23 cellular contexts compared by ENCODE assay signal in the genomic region with DNA sequence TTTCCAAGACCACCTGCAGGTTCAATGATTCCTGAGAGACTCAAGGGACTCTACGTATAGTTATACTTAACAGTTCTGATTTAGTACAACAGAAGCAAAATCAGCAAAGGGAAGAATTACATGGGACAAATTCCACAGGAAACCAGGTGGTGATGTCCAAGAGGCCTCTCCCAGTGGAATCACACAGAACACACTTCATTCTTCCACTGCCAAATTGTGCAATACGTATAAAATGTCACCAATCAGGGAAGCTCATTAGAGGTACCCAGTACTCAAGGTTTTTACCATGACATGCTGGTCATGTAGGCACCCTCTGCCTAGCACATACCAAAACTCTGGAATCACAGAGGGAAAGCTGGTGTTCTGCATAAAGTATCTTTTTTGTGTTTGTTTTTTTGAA. TPM values are rescaled to one million over a fixed set of nuclear protein-coding genes. Genes with fewer than 3 reads are reported as not detected.
DNase-seq lines count a peak whose midpoint lies in the region; ATAC-seq, FAIRE-seq and TF ChIP-seq lines count a peak whose summit lies in the region.
"Had no signal": no experiment of that assay in that cellular context is flagged by ENCODE, and none has a peak within 500 bp of the region (broad histone marks: within the 10 kb centered on the region; RNA-seq: fewer than 3 reads in every experiment).

No MANE protein-coding gene starts in this region.

- TF ChIP-seq POLR2A in HepG2 (IDR thresholded peaks at IDR 0.05; ENCODE audit: insufficient read depth in 1 of 2, low read depth in 2 of 2, low read length in 2 of 2), result no peak

- TF ChIP-seq EP300 in HepG2 (IDR thresholded peaks at IDR 0.05; ENCODE audit: low read depth in 2 of 2, low read length in 2 of 2), result no peak
- TF ChIP-seq EP300 in HepG2 (CRISPR knock-in tag; IDR thresholded peaks at IDR 0.05; ENCODE audit: borderline replicate concordance), result no peak

- H3K4me1 Mint-ChIP-seq in activated naive CD4-positive, alpha-beta T cell treated with anti-CD3 and anti-CD28 coated beads, Interleukin-2, amount 10 ng/mL, durations not matched to agents 7 days and 5 days, result peaks cover 17% of the 10 kb centered on the region

- ATAC-seq in HepG2 (no peak), GM21825 (IDR thresholded peaks at IDR 0.05; ENCODE audit: unreplicated experiment) (no peak)
- ATAC-seq: CD8-positive, alpha-beta T cell; GM23338; HCT116 had no signal

- peaks cover 38% of the 10 kb centered on the region for H3K36me3 Mint-ChIP-seq in activated naive CD4-positive, alpha-beta T cell treated with anti-CD3 and anti-CD28 coated beads, Interleukin-2, amount 10 ng/mL, durations not matched to agents 7 days and 5 days

- POLR2A ChIA-PET in HepG2 (lab: Yijun Ruan, JAX), result interaction anchor here (2.8 kb wide), 1 partner anchor 151 kb away, joined by 10 read pairs; the partner anchor contains the start of gene MAT2A

- H3K4me3 Mint-ChIP-seq in activated naive CD4-positive, alpha-beta T cell treated with anti-CD3 and anti-CD28 coated beads, Interleukin-2, amount 10 ng/mL, durations not matched to agents 7 days and 5 days, result no peak overlapping the region
- H3K4me3 Mint-ChIP-seq: B cell; CD4-positive, CD25-positive, alpha-beta regulatory T cell; CD8-positive, alpha-beta T cell; GM23338; H9 had no signal

- H3K79me2 ChIP-seq in HepG2 (ENCODE audit: insufficient read depth, low read length), result no peaks in the 10 kb centered on the region

- no peaks in the 10 kb centered on the region for H3K27me3 Mint-ChIP-seq in activated naive CD4-positive, alpha-beta T cell treated with anti-CD3 and anti-CD28 coated beads, Interleukin-2, amount 10 ng/mL, durations not matched to agents 7 days and 5 days
- H3K27me3 Mint-ChIP-seq: B cell; CD4-positive, CD25-positive, alpha-beta regulatory T cell had no signal

- no peak for FAIRE-seq in HepG2 (lab: Jason Lieb, UNC)
- FAIRE-seq: A204.1, G401.6, GM12892 had no signal

- in situ Hi-C loops in HepG2 (cut with HindIII; ENCODE audit: extremely low pct_ligation_motif_present, low pct_unique_long_range_greater_than_20kb), result no loop called here

- no peak for DNase-seq in activated naive CD4-positive, alpha-beta T cell treated with anti-CD3 and anti-CD28 coated beads, Interleukin-2, amount 10 ng/mL, durations not matched to agents 7 days and 5 days
- no peak for DNase-seq in activated naive CD4-positive, alpha-beta T cell treated with Interleukin-2 at 50 U/mL for 16 hours
- no peak for DNase-seq in HepG2 (ENCODE audit: low spot score)
- peak; percentile 1 for DNase-seq in posterior vena cava (ENCODE audit: low spot score)
- no peak for DNase-seq in substantia nigra (lab: John Stamatoyannopoulos, UW)
- DNase-seq in tibial artery, result no peak
- DNase-seq: CD4-positive, CD25-positive, alpha-beta regulatory T cell; CD8-positive, alpha-beta T cell; DMS153; DND-41; H9 had no signal

- TF ChIP-seq CTCF in HepG2 (CRISPR knock-in tag; IDR thresholded peaks at IDR 0.05), result no peak
- no peak for TF ChIP-seq CTCF in tibial artery (IDR thresholded peaks at IDR 0.05)

- CTCF ChIA-PET in activated naive CD4-positive, alpha-beta T cell treated with anti-CD3 and anti-CD28 coated beads, Interleukin-2, amount 10 ng/mL, durations not matched to agents 7 days and 5 days (lab: Charles Lee), result interaction anchor here (7.4 kb wide), 1 partner anchor 165 kb away, joined by 118 read pairs; no protein-coding TSS in a partner anchor
- CTCF ChIA-PET in HepG2 (lab: Yijun Ruan, JAX; ENCODE audit: low intra/inter-chr PET ratio, low total read pairs), result no interaction called here

- H3K27ac ChIP-seq in HepG2 (ENCODE audit: extremely low read length, insufficient read depth, low read length) (no peak overlapping the region), substantia nigra (ENCODE audit: low read depth, low read length, poor library complexity, severe bottlenecking) (no peak overlapping the region), tibial artery (no peak overlapping the region)
- H3K27ac ChIP-seq: 22Rv1, BLaER1, C4-2B had no signal

- H3K27ac Mint-ChIP-seq in activated naive CD4-positive, alpha-beta T cell treated with anti-CD3 and anti-CD28 coated beads, Interleukin-2, amount 10 ng/mL, durations not matched to agents 7 days and 5 days, result peak overlapping the region; percentile 24
- H3K27ac Mint-ChIP-seq: B cell; CD8-positive, alpha-beta T cell; GM23338; H9 had no signal

- no TSS peak for BruUV-seq in HepG2 (replicated peaks; lab: Mats Ljungman, UMichigan)

- no peaks in the 10 kb centered on the region for H3K9me3 Mint-ChIP-seq in activated naive CD4-positive, alpha-beta T cell treated with anti-CD3 and anti-CD28 coated beads, Interleukin-2, amount 10 ng/mL, durations not matched to agents 7 days and 5 days
- H3K9me3 Mint-ChIP-seq: CD4-positive, CD25-positive, alpha-beta regulatory T cell; CD8-positive, alpha-beta T cell; GM23338; H9 had no signal

- TF ChIP-seq RAD21 in HepG2 (CRISPR knock-in tag; IDR thresholded peaks at IDR 0.05), result no peak

- H3K9ac ChIP-seq in HepG2 (ENCODE audit: insufficient read depth, low read depth, low read length), result no peak overlapping the region
- H3K9ac ChIP-seq: BLaER1 had no signal

- H4K20me1 ChIP-seq in HepG2 (ENCODE audit: insufficient read depth, low read length), result no peaks in the 10 kb centered on the region
- H4K20me1 ChIP-seq: BLaER1 had no signal

- WGBS in HepG2 (ENCODE audit: low lambda C conversion rate), result 96% methylated on average over 2 of the region's 2 CpGs

- H2AFZ ChIP-seq in HepG2 (ENCODE audit: low read length), result no peak overlapping the region
- H2AFZ ChIP-seq: GM23338 had no signal

- H3K4me1 ChIP-seq in HepG2 (ENCODE audit: insufficient read depth, low read length), result no peaks in the 10 kb centered on the region
- peaks cover 0 to 10% (median 0%) of the 10 kb centered on the region in 4 donors for H3K4me1 ChIP-seq in tibial artery
- H3K4me1 ChIP-seq: Caco-2 had no signal

- H3K4me3 ChIP-seq in HepG2 (replicated peaks in 1 of 3; ENCODE audit: insufficient read depth in 1 of 3, low read depth in 2 of 3, low read length in 3 of 3) (no peak overlapping the region), tibial artery (no peak overlapping the region)
- H3K4me3 ChIP-seq: BLaER1, GM23338 had no signal

- H3K27me3 ChIP-seq in HepG2 (ENCODE audit: control insufficient read depth in 1 of 2, insufficient read depth in 2 of 2, low read length in 2 of 2) (no peaks in the 10 kb centered on the region), tibial artery (no peaks in the 10 kb centered on the region)
- H3K27me3 ChIP-seq: BLaER1 had no signal

- intact Hi-C loops in HepG2 (cut with micrococcal nuclease; ENCODE audit: unreplicated experiment), result no loop called here
- intact Hi-C loops in posterior vena cava (cut with DNase I), result no loop called here
- intact Hi-C loops in tibial artery (cut with DNase I; ENCODE audit: low total_unique reads), result no loop called here

- H3K36me3 ChIP-seq in HepG2 (replicated peaks in 1 of 2; ENCODE audit: control insufficient read depth in 1 of 2, insufficient read depth in 2 of 2, low read length in 2 of 2) (peaks cover 2 to 9% of the 10 kb centered on the region in 2 experiments; a peak in 2 of 5 replicates), tibial artery (peaks cover 52 to 97% (median 73%) of the 10 kb centered on the region in 3 donors)

- H3K9me3 ChIP-seq in HepG2 (ENCODE audit: low read length), result no peaks in the 10 kb centered on the region
- no peaks in the 10 kb centered on the region for H3K9me3 ChIP-seq in tibial artery
- H3K9me3 ChIP-seq: BLaER1, Caco-2 had no signal

- no peak overlapping the region for H3K4me2 ChIP-seq in HepG2 (ENCODE audit: low read depth, low read length)
- H3K4me2 ChIP-seq: BLaER1, GM23338 had no signal

RNA-seq across cellular contexts. Expression of gene CAPG, which starts 22.4 kb away (rescaled TPM):
- total RNA-seq in HepG2 (2016; rRNA removed; fragmentation: Illumina TruSeq; extraction: Trizol) (18.2 and 26.5 TPM in 2 replicates), posterior vena cava (10 to 100 TPM; 56.6 to 72.1 TPM)
- 3.5 and 5.7 TPM in 2 replicates for total RNA-seq in HepG2 (2016; cell fraction: cytosol; rRNA removed; fragmentation: Illumina TruSeq; extraction: Trizol; ENCODE audit: low read depth)
- 22.4 and 25.2 TPM in 2 replicates for total RNA-seq in HepG2 (2016; cell fraction: insoluble cytoplasmic fraction; rRNA removed; fragmentation: Illumina TruSeq; extraction: Trizol)
- 7.7 TPM in 2 replicates for total RNA-seq in HepG2 (2016; cell fraction: membrane; rRNA removed; fragmentation: Illumina TruSeq; extraction: Trizol)
- 6.2 and 8.8 TPM in 2 replicates for total RNA-seq in HepG2 (2016; cell fraction: nucleus; rRNA removed; fragmentation: Illumina TruSeq; extraction: Trizol)
- 10.6 and 12.7 TPM in 2 replicates for polyA plus RNA-seq in HepG2 (2011; rRNA removed)
- polyA plus RNA-seq in HepG2 (2011; cell fraction: cytosol; rRNA removed), result 7.9 and 13.0 TPM in 2 replicates
- 6.3 and 7.4 TPM in 2 replicates for polyA plus RNA-seq in HepG2 (2011; cell fraction: nucleus; rRNA removed)
- polyA plus RNA-seq in HepG2 (2012), result 6.7 and 7.8 TPM in 2 replicates
- polyA plus RNA-seq in HepG2 (2016; cell fraction: cytosol; fragmentation: Illumina TruSeq; extraction: Trizol; ENCODE audit: low read depth), result 2.9 and 4.2 TPM in 2 replicates
- 18.1 and 22.6 TPM in 2 replicates for polyA plus RNA-seq in HepG2 (2016; cell fraction: insoluble cytoplasmic fraction; fragmentation: Illumina TruSeq; extraction: Trizol; ENCODE audit: low read depth)
- 3.2 and 4.7 TPM in 2 replicates for polyA plus RNA-seq in HepG2 (2016; cell fraction: membrane; fragmentation: Illumina TruSeq; extraction: Trizol; ENCODE audit: low read depth)
- polyA plus RNA-seq in HepG2 (2016; cell fraction: nucleus; fragmentation: Illumina TruSeq; extraction: Trizol; ENCODE audit: insufficient read depth, low read depth), result 11.5 and 13.0 TPM in 2 replicates
- polyA minus RNA-seq in HepG2 (2011; rRNA and poly(A)+ RNA removed; ENCODE audit: low replicate concordance), result 9.5 and 243 TPM in 2 replicates
- polyA minus RNA-seq in HepG2 (2011; cell fraction: cytosol; rRNA and poly(A)+ RNA removed), result 5.7 and 10.2 TPM in 2 replicates
- 3.7 and 5.7 TPM in 2 replicates for polyA minus RNA-seq in HepG2 (2011; cell fraction: nucleus; rRNA and poly(A)+ RNA removed)

RNA-seq across cellular contexts. Expression of gene SH2D6, which starts 30.8 kb away (rescaled TPM):
- total RNA-seq in HepG2 (2016; rRNA removed; fragmentation: Illumina TruSeq; extraction: Trizol), result 0.11 and 0.29 TPM in 2 replicates
- 1.1 and 1.3 TPM in 2 replicates for total RNA-seq in HepG2 (2016; cell fraction: cytosol; rRNA removed; fragmentation: Illumina TruSeq; extraction: Trizol; ENCODE audit: low read depth)
- total RNA-seq in HepG2 (2016; cell fraction: insoluble cytoplasmic fraction; rRNA removed; fragmentation: Illumina TruSeq; extraction: Trizol), result 0.41 TPM in 1 of 2 replicates, not detected in the other
- total RNA-seq in HepG2 (2016; cell fraction: membrane; rRNA removed; fragmentation: Illumina TruSeq; extraction: Trizol), result 1.6 and 1.9 TPM in 2 replicates
- total RNA-seq in HepG2 (2016; cell fraction: nucleus; rRNA removed; fragmentation: Illumina TruSeq; extraction: Trizol), result 0.93 and 1.0 TPM in 2 replicates
- 0.18 and 0.26 TPM in 2 replicates for polyA plus RNA-seq in HepG2 (2011; rRNA removed)
- polyA plus RNA-seq in HepG2 (2011; cell fraction: cytosol; rRNA removed), result 0.08 and 0.21 TPM in 2 replicates
- polyA plus RNA-seq in HepG2 (2011; cell fraction: nucleus; rRNA removed), result 0.19 and 0.51 TPM in 2 replicates
- not detected in 2 replicates for polyA plus RNA-seq in HepG2 (2012)
- polyA plus RNA-seq in HepG2 (2016; cell fraction: cytosol; fragmentation: Illumina TruSeq; extraction: Trizol; ENCODE audit: low read depth), result not detected in 2 replicates
- not detected in 2 replicates for polyA plus RNA-seq in HepG2 (2016; cell fraction: insoluble cytoplasmic fraction; fragmentation: Illumina TruSeq; extraction: Trizol; ENCODE audit: low read depth)
- 0.26 and 0.30 TPM in 2 replicates for polyA plus RNA-seq in HepG2 (2016; cell fraction: membrane; fragmentation: Illumina TruSeq; extraction: Trizol; ENCODE audit: low read depth)
- 1.2 TPM in 1 of 2 replicates, not detected in the other for polyA plus RNA-seq in HepG2 (2016; cell fraction: nucleus; fragmentation: Illumina TruSeq; extraction: Trizol; ENCODE audit: insufficient read depth, low read depth)
- polyA minus RNA-seq in HepG2 (2011; rRNA and poly(A)+ RNA removed; ENCODE audit: low replicate concordance), result 0.74 and 1.7 TPM in 2 replicates
- 0.69 and 1.3 TPM in 2 replicates for polyA minus RNA-seq in HepG2 (2011; cell fraction: cytosol; rRNA and poly(A)+ RNA removed)
- polyA minus RNA-seq in HepG2 (2011; cell fraction: nucleus; rRNA and poly(A)+ RNA removed), result 0.77 and 1.6 TPM in 2 replicates
- not detected for total RNA-seq in posterior vena cava
- total RNA-seq: GM23338, H4 had no signal
- polyA plus RNA-seq: CD4-positive, CD25-positive, alpha-beta regulatory T cell had no signal

RNA-seq across cellular contexts. Expression of gene ELMOD3, which starts 33.2 kb away (rescaled TPM):
- 10.3 and 13.3 TPM in 2 replicates for total RNA-seq in HepG2 (2016; rRNA removed; fragmentation: Illumina TruSeq; extraction: Trizol)
- 6.9 and 7.5 TPM in 2 replicates for total RNA-seq in HepG2 (2016; cell fraction: cytosol; rRNA removed; fragmentation: Illumina TruSeq; extraction: Trizol; ENCODE audit: low read depth)
- 10.3 and 15.0 TPM in 2 replicates for total RNA-seq in HepG2 (2016; cell fraction: insoluble cytoplasmic fraction; rRNA removed; fragmentation: Illumina TruSeq; extraction: Trizol)
- total RNA-seq in HepG2 (2016; cell fraction: membrane; rRNA removed; fragmentation: Illumina TruSeq; extraction: Trizol), result 8.8 and 9.5 TPM in 2 replicates
- 16.6 and 22.7 TPM in 2 replicates for total RNA-seq in HepG2 (2016; cell fraction: nucleus; rRNA removed; fragmentation: Illumina TruSeq; extraction: Trizol)
- 19.5 and 21.4 TPM in 2 replicates for polyA plus RNA-seq in HepG2 (2011; rRNA removed)
- 11.0 and 11.1 TPM in 2 replicates for polyA plus RNA-seq in HepG2 (2011; cell fraction: cytosol; rRNA removed)
- polyA plus RNA-seq in HepG2 (2011; cell fraction: nucleus; rRNA removed), result 56.3 and 61.9 TPM in 2 replicates
- 9.6 and 10.3 TPM in 2 replicates for polyA plus RNA-seq in HepG2 (2012)
- 2.4 and 3.2 TPM in 2 replicates for polyA plus RNA-seq in HepG2 (2016; cell fraction: cytosol; fragmentation: Illumina TruSeq; extraction: Trizol; ENCODE audit: low read depth)
- 9.4 TPM in 2 replicates for polyA plus RNA-seq in HepG2 (2016; cell fraction: insoluble cytoplasmic fraction; fragmentation: Illumina TruSeq; extraction: Trizol; ENCODE audit: low read depth)
- 6.4 and 6.6 TPM in 2 replicates for polyA plus RNA-seq in HepG2 (2016; cell fraction: membrane; fragmentation: Illumina TruSeq; extraction: Trizol; ENCODE audit: low read depth)
- 34.9 and 37.5 TPM in 2 replicates for polyA plus RNA-seq in HepG2 (2016; cell fraction: nucleus; fragmentation: Illumina TruSeq; extraction: Trizol; ENCODE audit: insufficient read depth, low read depth)
- polyA minus RNA-seq in HepG2 (2011; rRNA and poly(A)+ RNA removed; ENCODE audit: low replicate concordance), result 14.8 and 18.1 TPM in 2 replicates
- 3.2 and 4.1 TPM in 2 replicates for polyA minus RNA-seq in HepG2 (2011; cell fraction: cytosol; rRNA and poly(A)+ RNA removed)
- polyA minus RNA-seq in HepG2 (2011; cell fraction: nucleus; rRNA and poly(A)+ RNA removed), result 19.1 and 24.5 TPM in 2 replicates
- 10 to 100 TPM; 11.2 to 13.1 TPM for total RNA-seq in posterior vena cava

RNA-seq across cellular contexts. Expression of gene RETSAT, which starts 33.4 kb away (rescaled TPM):
- 17.2 and 46.7 TPM in 2 replicates for total RNA-seq in HepG2 (2016; rRNA removed; fragmentation: Illumina TruSeq; extraction: Trizol)
- 10.9 and 12.3 TPM in 2 replicates for total RNA-seq in HepG2 (2016; cell fraction: cytosol; rRNA removed; fragmentation: Illumina TruSeq; extraction: Trizol; ENCODE audit: low read depth)
- 18.1 and 44.6 TPM in 2 replicates for total RNA-seq in HepG2 (2016; cell fraction: insoluble cytoplasmic fraction; rRNA removed; fragmentation: Illumina TruSeq; extraction: Trizol)
- 15.7 and 17.3 TPM in 2 replicates for total RNA-seq in HepG2 (2016; cell fraction: membrane; rRNA removed; fragmentation: Illumina TruSeq; extraction: Trizol)
- 50.8 and 58.5 TPM in 2 replicates for total RNA-seq in HepG2 (2016; cell fraction: nucleus; rRNA removed; fragmentation: Illumina TruSeq; extraction: Trizol)
- 61.0 and 88.0 TPM in 2 replicates for polyA plus RNA-seq in HepG2 (2011; rRNA removed)
- 45.6 and 61.3 TPM in 2 replicates for polyA plus RNA-seq in HepG2 (2011; cell fraction: cytosol; rRNA removed)
- 145 and 168 TPM in 2 replicates for polyA plus RNA-seq in HepG2 (2011; cell fraction: nucleus; rRNA removed)
- 76.9 and 78.5 TPM in 2 replicates for polyA plus RNA-seq in HepG2 (2012)
- 4.6 and 4.8 TPM in 2 replicates for polyA plus RNA-seq in HepG2 (2016; cell fraction: cytosol; fragmentation: Illumina TruSeq; extraction: Trizol; ENCODE audit: low read depth)
- 15.6 and 17.6 TPM in 2 replicates for polyA plus RNA-seq in HepG2 (2016; cell fraction: insoluble cytoplasmic fraction; fragmentation: Illumina TruSeq; extraction: Trizol; ENCODE audit: low read depth)
- 9.2 and 10.8 TPM in 2 replicates for polyA plus RNA-seq in HepG2 (2016; cell fraction: membrane; fragmentation: Illumina TruSeq; extraction: Trizol; ENCODE audit: low read depth)
- 96.7 and 99.7 TPM in 2 replicates for polyA plus RNA-seq in HepG2 (2016; cell fraction: nucleus; fragmentation: Illumina TruSeq; extraction: Trizol; ENCODE audit: insufficient read depth, low read depth)
- 163 and 207 TPM in 2 replicates for polyA minus RNA-seq in HepG2 (2011; rRNA and poly(A)+ RNA removed; ENCODE audit: low replicate concordance)
- polyA minus RNA-seq in HepG2 (2011; cell fraction: cytosol; rRNA and poly(A)+ RNA removed), result 39.9 and 52.7 TPM in 2 replicates
- 60.9 and 82.7 TPM in 2 replicates for polyA minus RNA-seq in HepG2 (2011; cell fraction: nucleus; rRNA and poly(A)+ RNA removed)
- 10 to 100 TPM; 29.2 TPM for total RNA-seq in posterior vena cava

RNA-seq across cellular contexts. Expression of gene TGOLN2, which starts 60.0 kb away (rescaled TPM):
- 62.5 and 99.6 TPM in 2 replicates for total RNA-seq in HepG2 (2016; rRNA removed; fragmentation: Illumina TruSeq; extraction: Trizol)
- 10.8 and 10.9 TPM in 2 replicates for total RNA-seq in HepG2 (2016; cell fraction: cytosol; rRNA removed; fragmentation: Illumina TruSeq; extraction: Trizol; ENCODE audit: low read depth)
- 56.7 and 97.1 TPM in 2 replicates for total RNA-seq in HepG2 (2016; cell fraction: insoluble cytoplasmic fraction; rRNA removed; fragmentation: Illumina TruSeq; extraction: Trizol)
- 20.9 and 22.6 TPM in 2 replicates for total RNA-seq in HepG2 (2016; cell fraction: membrane; rRNA removed; fragmentation: Illumina TruSeq; extraction: Trizol)
- total RNA-seq in HepG2 (2016; cell fraction: nucleus; rRNA removed; fragmentation: Illumina TruSeq; extraction: Trizol), result 124 and 151 TPM in 2 replicates
- polyA plus RNA-seq in HepG2 (2011; rRNA removed), result 143 and 155 TPM in 2 replicates
- polyA plus RNA-seq in HepG2 (2011; cell fraction: cytosol; rRNA removed), result 88.2 and 122 TPM in 2 replicates
- 116 and 157 TPM in 2 replicates for polyA plus RNA-seq in HepG2 (2011; cell fraction: nucleus; rRNA removed)
- 86.0 and 95.7 TPM in 2 replicates for polyA plus RNA-seq in HepG2 (2012)
- 4.3 and 4.5 TPM in 2 replicates for polyA plus RNA-seq in HepG2 (2016; cell fraction: cytosol; fragmentation: Illumina TruSeq; extraction: Trizol; ENCODE audit: low read depth)
- polyA plus RNA-seq in HepG2 (2016; cell fraction: insoluble cytoplasmic fraction; fragmentation: Illumina TruSeq; extraction: Trizol; ENCODE audit: low read depth), result 51.8 and 59.4 TPM in 2 replicates
- polyA plus RNA-seq in HepG2 (2016; cell fraction: membrane; fragmentation: Illumina TruSeq; extraction: Trizol; ENCODE audit: low read depth), result 10.0 and 10.7 TPM in 2 replicates
- 170 and 178 TPM in 2 replicates for polyA plus RNA-seq in HepG2 (2016; cell fraction: nucleus; fragmentation: Illumina TruSeq; extraction: Trizol; ENCODE audit: insufficient read depth, low read depth)
- 35.4 and 110 TPM in 2 replicates for polyA minus RNA-seq in HepG2 (2011; rRNA and poly(A)+ RNA removed; ENCODE audit: low replicate concordance)
- polyA minus RNA-seq in HepG2 (2011; cell fraction: cytosol; rRNA and poly(A)+ RNA removed), result 83.6 and 87.9 TPM in 2 replicates
- 120 and 144 TPM in 2 replicates for polyA minus RNA-seq in HepG2 (2011; cell fraction: nucleus; rRNA and poly(A)+ RNA removed)
- 100 to 1,000 TPM in 1 of 2 donors, 10 to 100 TPM in 1; 87.2 to 107 TPM for total RNA-seq in posterior vena cava
